In the genomic region with DNA sequence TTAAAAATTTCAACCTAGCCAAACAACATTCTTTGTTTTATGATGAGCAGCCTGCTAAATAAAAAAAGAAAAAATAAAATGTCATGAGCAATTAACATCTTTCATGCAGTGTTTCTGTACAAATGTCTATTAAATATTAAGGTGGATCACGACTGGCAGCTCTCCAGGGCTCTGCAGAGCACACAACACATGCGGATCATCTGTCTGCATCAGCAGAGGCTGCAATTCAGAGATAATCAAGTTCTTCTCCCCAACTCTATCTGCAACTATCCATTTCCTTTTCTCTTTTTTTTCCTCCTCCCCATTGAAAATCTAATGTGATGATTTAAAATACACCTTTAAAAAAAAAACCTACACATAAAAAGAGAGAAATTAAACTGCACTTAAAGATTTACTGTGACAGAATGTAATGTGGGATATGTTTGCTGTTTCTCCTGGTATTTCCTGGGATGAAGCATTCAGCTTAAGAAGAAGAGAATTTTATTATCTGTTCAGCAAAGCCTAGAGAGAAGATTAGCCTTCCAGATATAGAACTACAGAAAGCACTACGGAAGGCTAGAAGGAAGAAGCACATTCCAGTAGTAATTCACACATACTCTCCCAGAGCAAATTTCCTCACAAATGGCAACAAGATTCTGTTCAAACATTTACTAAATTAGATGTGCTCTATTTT, we compare ENCODE assay signal across 25 cellular contexts.
DNase-seq lines count a peak whose midpoint lies in the region; ATAC-seq and TF ChIP-seq lines count a peak whose summit lies in the region.
"Had no signal": no experiment of that assay in that cellular context is flagged by ENCODE, and none has a peak within 500 bp of the region (broad histone marks: within the 10 kb centered on the region; RNA-seq: fewer than 3 reads in every experiment).

No MANE protein-coding gene starts in this region.

- H3K4me1 ChIP-seq in Loucy (ENCODE audit: insufficient read depth, low read length, poor library complexity, severe bottlenecking) (peaks cover 28% of the 10 kb centered on the region), neural progenitor cell (no peaks in the 10 kb centered on the region)
- H3K4me1 ChIP-seq: prostate gland, upper lobe of left lung had no signal

- TF ChIP-seq CTCF in Loucy (conservative IDR thresholded peaks at IDR 0.05; ENCODE audit: low read length), result no peak
- TF ChIP-seq CTCF in choroid plexus epithelial cell (conservative IDR thresholded peaks at IDR 0.05; ENCODE audit: low read depth, low read length), result no peak
- no peak for TF ChIP-seq CTCF in neural progenitor cell (IDR thresholded peaks at IDR 0.05)

- no peaks in the 10 kb centered on the region for H4K20me1 ChIP-seq in Loucy (ENCODE audit: insufficient read depth, low read length, poor library complexity, severe bottlenecking)
- no peaks in the 10 kb centered on the region for H4K20me1 ChIP-seq in neural progenitor cell (ENCODE audit: low read depth)

- peak overlapping the region; percentile 26; the same call in 1 of the 2 replicates for H2AFZ ChIP-seq in Loucy (ENCODE audit: low read length)
- H2AFZ ChIP-seq in neural progenitor cell (replicated peaks), result peak overlapping the region; percentile 2

- H3K9me3 Mint-ChIP-seq in neural progenitor cell, result no peaks in the 10 kb centered on the region
- H3K9me3 Mint-ChIP-seq: activated naive CD8-positive, alpha-beta T cell treated with anti-CD3 and anti-CD28 coated beads, Interleukin-2, amount 10 ng/mL, durations not matched to agents 7 days and 5 days; activated T-helper 1 cell treated with anti-CD3 and anti-CD28 coated beads, Interleukin-12 subunit alpha, Interleukin-12 subunit beta, Interleukin-2, Interleukin-4 antibody, amounts not matched to agents 30 ng/mL and 10 ng/mL and 1 ng/mL, durations not matched to agents 14 hours and 24 hours and 36 hours; nephron progenitor cell; stimulated activated naive B cell treated with anti-CD40 and anti-IgM and Interleukin-4, amounts not matched to agents 10 μg/mL and 1 μg/mL and 100 μg/mL, for 72 hours; T-cell; WTC11 had no signal

- ATAC-seq in GM19463 (IDR thresholded peaks at IDR 0.05; ENCODE audit: unreplicated experiment), result no peak
- ATAC-seq: esophagus mucosa, GM12878, T-cell, WTC11 had no signal

- H3K9me2 ChIP-seq in Loucy (replicated peaks; ENCODE audit: low read depth, low read length), result no peaks in the 10 kb centered on the region

- H3K27me3 ChIP-seq in Loucy (ENCODE audit: insufficient read depth, low read length, poor library complexity, severe bottlenecking), result no peaks in the 10 kb centered on the region
- no peaks in the 10 kb centered on the region for H3K27me3 ChIP-seq in neural progenitor cell
- H3K27me3 ChIP-seq: upper lobe of left lung had no signal

- H3K27me3 Mint-ChIP-seq in neural progenitor cell (ENCODE audit: insufficient read depth, low read depth), result no peaks in the 10 kb centered on the region
- H3K27me3 Mint-ChIP-seq: activated naive CD8-positive, alpha-beta T cell treated with anti-CD3 and anti-CD28 coated beads, Interleukin-2, amount 10 ng/mL, durations not matched to agents 7 days and 5 days; stimulated activated naive B cell treated with anti-CD40 and anti-IgM and Interleukin-4, amounts not matched to agents 10 μg/mL and 1 μg/mL and 100 μg/mL, for 72 hours had no signal

- DNase-seq in DMS 273 (lab: John Stamatoyannopoulos, UW; ENCODE audit: unreplicated experiment), result peak; percentile 36
- no peak for DNase-seq in DMS 273 treated with DMSO at 0.1 percent for 48 hours (lab: John Stamatoyannopoulos, UW)
- DNase-seq in choroid plexus epithelial cell (ENCODE audit: low read depth), result peak; percentile 28
- DNase-seq in neural progenitor cell (ENCODE audit: low spot score), result no peak
- no peak for DNase-seq in DMS79 (lab: John Stamatoyannopoulos, UW)
- DNase-seq in activated CD4-positive, alpha-beta T cell treated with anti-CD3 and anti-CD28 coated beads for 1 hour, result no peak
- DNase-seq: activated naive CD8-positive, alpha-beta T cell treated with anti-CD3 and anti-CD28 coated beads, Interleukin-2, amount 10 ng/mL, durations not matched to agents 7 days and 5 days; immature natural killer cell; MV-4-11; nephron progenitor cell; NK-92 treated with Interleukin-12 subunit alpha and Interleukin-12 subunit beta, amount 100 ng/mL, for 24 hours; RPMI8226; stimulated activated naive B cell treated with anti-CD40 and anti-IgM and Interleukin-4, amounts not matched to agents 10 μg/mL and 1 μg/mL and 100 μg/mL, for 72 hours; T-cell; upper lobe of left lung had no signal

- H3K4me3 ChIP-seq in Loucy (ENCODE audit: low read length, poor library complexity, severe bottlenecking), result no peak overlapping the region
- no peak overlapping the region for H3K4me3 ChIP-seq in choroid plexus epithelial cell (ENCODE audit: low read depth, low read length)
- H3K4me3 ChIP-seq in neural progenitor cell, result no peak overlapping the region
- H3K4me3 ChIP-seq: GM12878, prostate gland, upper lobe of left lung had no signal

- no peak overlapping the region for H3K27ac ChIP-seq in neural progenitor cell
- H3K27ac ChIP-seq: 22Rv1, HL-60, prostate gland, upper lobe of left lung had no signal

- no peaks in the 10 kb centered on the region for H3K36me3 Mint-ChIP-seq in neural progenitor cell
- H3K36me3 Mint-ChIP-seq: activated naive CD8-positive, alpha-beta T cell treated with anti-CD3 and anti-CD28 coated beads, Interleukin-2, amount 10 ng/mL, durations not matched to agents 7 days and 5 days; CD14-positive monocyte; immature natural killer cell; stimulated activated naive B cell treated with anti-CD40 and anti-IgM and Interleukin-4, amounts not matched to agents 10 μg/mL and 1 μg/mL and 100 μg/mL, for 72 hours; T-cell; WTC11 had no signal

- H3K9ac ChIP-seq in Loucy (ENCODE audit: low read depth, low read length, poor library complexity, severe bottlenecking), result no peak overlapping the region
- H3K9ac ChIP-seq in neural progenitor cell, result no peak overlapping the region

- no peak overlapping the region for H3K4me3 Mint-ChIP-seq in neural progenitor cell
- H3K4me3 Mint-ChIP-seq: activated naive CD8-positive, alpha-beta T cell treated with anti-CD3 and anti-CD28 coated beads, Interleukin-2, amount 10 ng/mL, durations not matched to agents 7 days and 5 days; activated T-helper 1 cell treated with anti-CD3 and anti-CD28 coated beads, Interleukin-12 subunit alpha, Interleukin-12 subunit beta, Interleukin-2, Interleukin-4 antibody, amounts not matched to agents 30 ng/mL and 10 ng/mL and 1 ng/mL, durations not matched to agents 14 hours and 24 hours and 36 hours; CD14-positive monocyte; immature natural killer cell; nephron progenitor cell; stimulated activated naive B cell treated with anti-CD40 and anti-IgM and Interleukin-4, amounts not matched to agents 10 μg/mL and 1 μg/mL and 100 μg/mL, for 72 hours; T-cell; WTC11 had no signal

- no peak overlapping the region for H3K27ac Mint-ChIP-seq in neural progenitor cell
- H3K27ac Mint-ChIP-seq: activated naive CD8-positive, alpha-beta T cell treated with anti-CD3 and anti-CD28 coated beads, Interleukin-2, amount 10 ng/mL, durations not matched to agents 7 days and 5 days; activated T-helper 1 cell treated with anti-CD3 and anti-CD28 coated beads, Interleukin-12 subunit alpha, Interleukin-12 subunit beta, Interleukin-2, Interleukin-4 antibody, amounts not matched to agents 30 ng/mL and 10 ng/mL and 1 ng/mL, durations not matched to agents 14 hours and 24 hours and 36 hours; CD14-positive monocyte; immature natural killer cell; nephron progenitor cell; stimulated activated naive B cell treated with anti-CD40 and anti-IgM and Interleukin-4, amounts not matched to agents 10 μg/mL and 1 μg/mL and 100 μg/mL, for 72 hours; T-cell; WTC11 had no signal

- H3K79me2 ChIP-seq in Loucy (ENCODE audit: insufficient read depth, low read length) (no peaks in the 10 kb centered on the region), neural progenitor cell (ENCODE audit: low read depth) (no peaks in the 10 kb centered on the region)

- H3F3A ChIP-seq in Loucy (ENCODE audit: low read depth), result no peaks in the 10 kb centered on the region
- no peaks in the 10 kb centered on the region for H3F3A ChIP-seq in neural progenitor cell (ENCODE audit: low read depth)

- H3K9me3 ChIP-seq in Loucy (ENCODE audit: insufficient read depth, low read depth, low read length), result no peaks in the 10 kb centered on the region
- no peaks in the 10 kb centered on the region for H3K9me3 ChIP-seq in neural progenitor cell (ENCODE audit: low read depth)
- H3K9me3 ChIP-seq: prostate gland, upper lobe of left lung had no signal

- H3K36me3 ChIP-seq in Loucy (ENCODE audit: insufficient read depth, low read length) (no peaks in the 10 kb centered on the region), neural progenitor cell (no peaks in the 10 kb centered on the region)
- H3K36me3 ChIP-seq: prostate gland, upper lobe of left lung had no signal

- H3K4me1 Mint-ChIP-seq in neural progenitor cell, result no peaks in the 10 kb centered on the region
- H3K4me1 Mint-ChIP-seq: activated naive CD8-positive, alpha-beta T cell treated with anti-CD3 and anti-CD28 coated beads, Interleukin-2, amount 10 ng/mL, durations not matched to agents 7 days and 5 days; CD14-positive monocyte; immature natural killer cell; nephron progenitor cell; T-cell had no signal

- peak overlapping the region; percentile 4 for H3K4me2 ChIP-seq in Loucy (ENCODE audit: low read depth, low read length, poor library complexity, severe bottlenecking)
- no peak overlapping the region for H3K4me2 ChIP-seq in neural progenitor cell

Comparison
In these comparisons a context has a peak if more than half of its experiments do, and no peak if none do; other contexts are left out.
1. DNase-seq: peak in DMS 273 (single experiment) and choroid plexus epithelial cell (single experiment); none in DMS 273 treated with DMSO at 0.1 percent for 48 hours (single experiment), neural progenitor cell (single experiment), DMS79 (single experiment) and activated CD4-positive, alpha-beta T cell treated with anti-CD3 and anti-CD28 coated beads for 1 hour (single experiment).